In the genomic region with DNA sequence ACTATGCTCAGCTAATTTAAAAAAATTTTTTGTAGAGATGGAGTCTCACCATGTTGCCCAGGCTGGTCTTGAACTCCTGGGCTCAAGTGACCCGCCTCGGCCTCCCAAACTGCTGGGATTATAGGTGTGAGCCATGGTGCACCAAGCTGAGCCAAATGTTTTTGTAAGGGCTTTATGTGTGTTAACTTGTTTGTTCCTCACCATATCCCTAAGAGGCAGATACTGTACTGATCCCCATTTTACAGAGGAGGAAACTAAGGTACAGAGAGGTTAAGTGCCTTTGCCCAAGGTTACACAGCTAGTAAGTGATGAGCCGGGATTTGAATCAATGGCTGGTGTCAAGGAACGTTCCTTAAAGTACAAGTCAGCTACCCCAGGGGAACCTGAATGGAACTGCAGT, we compare ENCODE assay signal across 15 cellular contexts.
"Had no signal": no experiment of that assay in that cellular context is flagged by ENCODE, and none has a peak within 500 bp of the region (broad histone marks: within the 10 kb centered on the region; RNA-seq: fewer than 3 reads in every experiment).

No MANE protein-coding gene starts in this region.

- DNase-seq: activated effector memory CD4-positive, alpha-beta T cell treated with anti-CD3 and anti-CD28 coated beads, Interleukin-2, amount 50 U/mL, for 16 hours; amniotic stem cell; dorsolateral prefrontal cortex; esophagus squamous epithelium; foreskin keratinocyte; heart left ventricle; nephron progenitor cell; sigmoid colon; stimulated activated CD4-positive, alpha-beta T cell treated with anti-CD3 and anti-CD28 coated beads, Interleukin-4, amount 100 ng/mL, for 1 hour; T1000; upper lobe of right lung had no signal

- H3K36me3 Mint-ChIP-seq: activated naive CD4-positive, alpha-beta T cell treated with anti-CD3 and anti-CD28 coated beads, Interleukin-2, amount 50 U/mL, for 72 hours; memory B cell had no signal

- H3K36me3 ChIP-seq: esophagus squamous epithelium, heart left ventricle, sigmoid colon, upper lobe of right lung had no signal

- H3K27ac Mint-ChIP-seq: activated naive CD4-positive, alpha-beta T cell treated with anti-CD3 and anti-CD28 coated beads, Interleukin-2, amount 50 U/mL, for 72 hours; memory B cell; nephron progenitor cell had no signal

- H3K4me3 ChIP-seq: dorsolateral prefrontal cortex, esophagus squamous epithelium, heart left ventricle, sigmoid colon, upper lobe of right lung had no signal

- H3K27ac ChIP-seq: esophagus squamous epithelium, foreskin keratinocyte, heart left ventricle, upper lobe of right lung, VCaP had no signal

- H3K4me3 Mint-ChIP-seq: memory B cell; nephron progenitor cell; stimulated activated naive CD8-positive, alpha-beta T cell treated with anti-CD3 and anti-CD28 coated beads, Interleukin-15, Interleukin-2, amounts not matched to agents 100 ng/mL and 50 ng/mL, for 24 hours had no signal

- H3K27me3 ChIP-seq: dorsolateral prefrontal cortex, esophagus squamous epithelium, foreskin keratinocyte, heart left ventricle, sigmoid colon, upper lobe of right lung had no signal

- H3K27me3 Mint-ChIP-seq: stimulated activated naive CD8-positive, alpha-beta T cell treated with anti-CD3 and anti-CD28 coated beads, Interleukin-15, Interleukin-2, amounts not matched to agents 100 ng/mL and 50 ng/mL, for 24 hours had no signal

- H3K9me3 Mint-ChIP-seq: memory B cell; nephron progenitor cell; stimulated activated naive CD8-positive, alpha-beta T cell treated with anti-CD3 and anti-CD28 coated beads, Interleukin-15, Interleukin-2, amounts not matched to agents 100 ng/mL and 50 ng/mL, for 24 hours had no signal

- H3K9me3 ChIP-seq: esophagus squamous epithelium, heart left ventricle, sigmoid colon, upper lobe of right lung had no signal
